ENCODE assay signal across 9 cellular contexts in the genomic region with DNA sequence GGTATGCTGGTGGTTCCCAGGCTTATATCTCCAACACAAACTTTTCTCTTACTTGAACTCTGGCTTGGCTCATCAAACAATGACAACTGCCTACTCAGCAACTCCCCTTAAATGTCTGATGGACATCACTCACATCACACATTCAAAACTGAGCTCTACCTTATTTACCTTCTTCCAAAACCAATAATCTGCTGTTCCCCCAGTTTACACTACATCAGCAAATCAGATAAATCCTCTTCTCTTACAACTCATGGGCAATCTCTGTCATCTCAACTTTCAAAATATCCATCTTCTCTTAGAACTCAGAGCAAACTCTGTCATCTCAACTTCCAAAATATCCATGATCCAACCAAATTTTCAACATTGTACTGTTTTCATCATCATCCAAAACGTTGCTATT.
"Had no signal": no experiment of that assay in that cellular context is flagged by ENCODE, and none has a peak within 500 bp of the region (broad histone marks: within the 10 kb centered on the region; RNA-seq: fewer than 3 reads in every experiment).

No MANE protein-coding gene starts in this region.

- H3K27ac Mint-ChIP-seq: IgD-negative memory B cell had no signal

- H3K4me1 Mint-ChIP-seq: IgD-negative memory B cell had no signal

- DNase-seq: IMR-90, Karpas-422, KBM-7, KG1 had no signal

- H3K4me3 Mint-ChIP-seq: IgD-negative memory B cell had no signal

- H3K36me3 Mint-ChIP-seq: IgD-negative memory B cell had no signal

- H3K4me2 ChIP-seq: KMS-11 had no signal

- FAIRE-seq: HTR-8/SVneo, K562 had no signal

- H3K9ac ChIP-seq: KMS-11 had no signal

- H3K4me3 ChIP-seq: K562 had no signal

- H3K27me3 Mint-ChIP-seq: IgD-negative memory B cell had no signal

- ATAC-seq: K562 had no signal

- H3K27ac ChIP-seq: HL-60, KMS-11 had no signal
